ENCODE assay signal across 8 cellular contexts in genomic region chr4:152735302-152735917, GRCh38. TPM values are rescaled to one million over a fixed set of nuclear protein-coding genes. Genes with fewer than 3 reads are reported as not detected.
A peak's percentile ranks its signal among the peaks of the same experiment; 100 is the strongest.
DNase-seq lines count a peak whose midpoint lies in the region; ATAC-seq and TF ChIP-seq lines count a peak whose summit lies in the region.

No MANE protein-coding gene starts in this region.

- no peak overlapping the region for H3K27ac Mint-ChIP-seq in activated naive CD4-positive, alpha-beta T cell treated with anti-CD3 and anti-CD28 coated beads, Interleukin-2, amount 50 U/mL, for 72 hours

- H3K36me3 Mint-ChIP-seq in activated naive CD4-positive, alpha-beta T cell treated with anti-CD3 and anti-CD28 coated beads, Interleukin-2, amount 50 U/mL, for 72 hours = no peaks in the 10 kb centered on the region

- no peaks in the 10 kb centered on the region for H3K9me3 Mint-ChIP-seq in activated naive CD4-positive, alpha-beta T cell treated with anti-CD3 and anti-CD28 coated beads, Interleukin-2, amount 50 U/mL, for 72 hours

- no peak for TF ChIP-seq EP300 in sigmoid colon (IDR thresholded peaks at IDR 0.05)

- no peaks in the 10 kb centered on the region for H3K36me3 ChIP-seq in sigmoid colon

- intact Hi-C loops in sigmoid colon (cut with DNase I) = loop anchor here (2.0 kb wide), 1 partner anchor 237 kb away; no protein-coding TSS in a partner anchor

- CTCF ChIA-PET in HEK293T (lab: Yijun Ruan, JAX) = interaction anchor here (0.6 to 1.9 kb wide), 4 partner anchors 15 to 234 kb away, joined by 3 to 12 read pairs (median 6); partner anchors contain the start of gene TIGD4

- no peaks in the 10 kb centered on the region for H3K27me3 ChIP-seq in sigmoid colon

- no peak for TF ChIP-seq POLR2A in sigmoid colon (IDR thresholded peaks at IDR 0.05)

- ATAC-seq in HG02623 (IDR thresholded peaks at IDR 0.05; ENCODE audit: unreplicated experiment) = no peak
- ATAC-seq in activated naive CD4-positive, alpha-beta T cell treated with anti-CD3 and anti-CD28 coated beads, Interleukin-2, amount 50 U/mL, for 72 hours = no peak

- peak in 3 of 4 experiments; percentile 28 to 47 (median 44) for TF ChIP-seq CTCF in sigmoid colon (IDR thresholded peaks at IDR 0.05)

- no peaks in the 10 kb centered on the region for H3K9me3 ChIP-seq in sigmoid colon

- peak; percentile 43 for DNase-seq in D341Med (ENCODE audit: low spot score)
- peak; percentile 31 for DNase-seq in HEK293T (ENCODE audit: extremely low spot score)
- peak; percentile 51 for DNase-seq in RKO (ENCODE audit: low spot score)
- peak; percentile 27 for DNase-seq in fibroblast of peridontal ligament (ENCODE audit: extremely low read depth)
- DNase-seq in sigmoid colon = no peak
- DNase-seq in activated naive CD4-positive, alpha-beta T cell treated with anti-CD3 and anti-CD28 coated beads, Interleukin-2, amount 50 U/mL, for 72 hours (ENCODE audit: low spot score in 2 of 2) = no peak
- no peak for DNase-seq in stimulated activated CD4-positive, alpha-beta T cell treated with anti-CD3 and anti-CD28 coated beads, Interleukin-4, amount 100 ng/mL, for 24 hours

- H3K4me1 ChIP-seq in sigmoid colon = no peaks in the 10 kb centered on the region

- no peak overlapping the region for H3K4me3 ChIP-seq in sigmoid colon

- POLR2A ChIA-PET in HEK293T (lab: Yijun Ruan, JAX) = no interaction called here

- 3 to 12% methylated on average over 2 of the region's 2 CpGs for WGBS in sigmoid colon, 2 donors

- no peak overlapping the region for H3K27ac ChIP-seq in sigmoid colon

TF ChIP-seq in HEK293T, 16 proteins besides CTCF, POLR2A, EP300 and RAD21:
- TF ChIP-seq SUZ12 (IDR thresholded peaks at IDR 0.05) = no peak
- no peak for TF ChIP-seq ARNT (IDR thresholded peaks at IDR 0.05)
- TF ChIP-seq NFRKB (IDR thresholded peaks at IDR 0.05) = no peak
- no peak for TF ChIP-seq ELF4 (IDR thresholded peaks at IDR 0.05)
- TF ChIP-seq BHLHE40 (IDR thresholded peaks at IDR 0.05; ENCODE audit: borderline replicate concordance) = no peak
- TF ChIP-seq SP1 (IDR thresholded peaks at IDR 0.05) = no peak
- no peak for TF ChIP-seq ZNF384 (IDR thresholded peaks at IDR 0.05)
TF ChIP-seq in HEK293T: peak in this region for 0.

RNA-seq across cellular contexts. Expression of gene TIGD4, which starts 44.1 kb away (rescaled TPM):
- total RNA-seq in sigmoid colon = under 1 TPM; 0.33 to 0.83 (median 0.38) TPM
- polyA plus RNA-seq in sigmoid colon = under 1 TPM in 1 of 3 donors, not detected in 2; 0.25 TPM
- under 1 TPM in 1 of 2 donors, not detected in 1; 0.23 TPM for total RNA-seq in activated naive CD4-positive, alpha-beta T cell treated with anti-CD3 and anti-CD28 coated beads, Interleukin-2, amount 50 U/mL, for 72 hours

RNA-seq across cellular contexts. Expression of gene ARFIP1, which starts 44.3 kb away (rescaled TPM):
- total RNA-seq in sigmoid colon = 10 to 100 TPM; 22.1 to 33.5 (median 28.3) TPM
- 10 to 100 TPM; 27.4 to 50.9 (median 36.0) TPM for polyA plus RNA-seq in sigmoid colon
- total RNA-seq in activated naive CD4-positive, alpha-beta T cell treated with anti-CD3 and anti-CD28 coated beads, Interleukin-2, amount 50 U/mL, for 72 hours = 10 to 100 TPM in 1 of 2 donors, 1 to 10 TPM in 1; 9.0 to 12.1 TPM

RNA-seq across cellular contexts. Expression of gene TMEM154, which starts 55.6 kb away (rescaled TPM):
- total RNA-seq in sigmoid colon = under 1 TPM; 0.54 to 0.82 (median 0.63) TPM
- polyA plus RNA-seq in sigmoid colon = 1 to 10 TPM in 1 of 3 donors, under 1 TPM in 2; under 0.01 to 3.2 (median 0.69) TPM
- 10 to 100 TPM; 13.4 to 17.1 TPM for total RNA-seq in activated naive CD4-positive, alpha-beta T cell treated with anti-CD3 and anti-CD28 coated beads, Interleukin-2, amount 50 U/mL, for 72 hours

Comparison
In these comparisons a context has a peak if more than half of its experiments do, and no peak if none do; other contexts are left out.
1. DNase-seq: peak in D341Med (single experiment), HEK293T (single experiment), RKO (single experiment) and fibroblast of peridontal ligament (single experiment); none in sigmoid colon (single experiment), activated naive CD4-positive, alpha-beta T cell treated with anti-CD3 and anti-CD28 coated beads, Interleukin-2, amount 50 U/mL, for 72 hours (0 of 2) and stimulated activated CD4-positive, alpha-beta T cell treated with anti-CD3 and anti-CD28 coated beads, Interleukin-4, amount 100 ng/mL, for 24 hours (single experiment).
2. RNA of gene TMEM154, which starts 55.6 kb away (total RNA-seq): 13.4 to 17.1 TPM in activated naive CD4-positive, alpha-beta T cell treated with anti-CD3 and anti-CD28 coated beads, Interleukin-2, amount 50 U/mL, for 72 hours; 0.54 to 0.82 TPM in sigmoid colon; every median in the first group is over 4 times any median in the second.